In the genomic region with DNA sequence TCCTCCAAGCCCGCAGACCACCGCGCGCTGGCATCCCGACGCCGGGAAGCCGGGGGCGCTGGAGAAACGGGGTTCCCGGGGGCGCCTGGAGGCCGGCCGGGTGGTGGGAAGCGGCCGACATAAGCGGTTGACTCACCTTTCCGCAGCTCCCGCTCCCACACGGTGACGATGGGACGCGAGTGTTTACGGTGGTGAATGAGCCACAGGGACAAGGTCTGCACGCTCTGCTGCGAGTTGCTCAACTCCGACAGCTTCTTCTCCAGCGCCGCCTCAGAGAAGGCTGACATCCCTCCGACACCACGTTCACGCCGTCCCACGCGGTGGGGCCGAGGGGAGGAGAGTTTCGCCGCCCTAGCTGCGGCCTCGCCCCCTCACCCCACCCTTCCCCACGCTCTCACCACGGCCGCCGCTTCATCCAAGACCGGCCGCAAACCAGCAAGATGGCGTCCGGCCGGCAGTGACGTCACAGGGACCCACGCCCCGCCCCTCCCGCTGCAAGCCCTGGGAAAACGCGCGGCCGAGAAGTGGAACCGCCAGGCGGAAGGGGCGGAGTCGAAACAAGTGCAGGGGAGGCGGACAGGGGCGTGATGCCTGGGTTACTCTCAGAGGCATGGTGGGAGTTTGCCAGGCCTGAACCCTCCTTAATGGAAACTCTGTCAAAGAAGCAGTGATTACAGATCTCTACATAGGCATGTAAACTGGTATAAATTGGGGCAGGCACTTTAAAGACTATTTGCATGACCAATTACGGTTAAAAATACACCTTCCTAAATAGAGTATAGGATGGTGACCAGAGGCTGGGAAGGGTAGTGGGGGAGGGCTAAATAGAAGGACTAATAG, we compare ENCODE assay signal across 7 cellular contexts. TPM values are rescaled to one million over a fixed set of nuclear protein-coding genes. Genes with fewer than 3 reads are reported as not detected.
A peak's percentile ranks its signal among the peaks of the same experiment; 100 is the strongest.
DNase-seq lines count a peak whose midpoint lies in the region; ATAC-seq and TF ChIP-seq lines count a peak whose summit lies in the region.

A gene with protein sequence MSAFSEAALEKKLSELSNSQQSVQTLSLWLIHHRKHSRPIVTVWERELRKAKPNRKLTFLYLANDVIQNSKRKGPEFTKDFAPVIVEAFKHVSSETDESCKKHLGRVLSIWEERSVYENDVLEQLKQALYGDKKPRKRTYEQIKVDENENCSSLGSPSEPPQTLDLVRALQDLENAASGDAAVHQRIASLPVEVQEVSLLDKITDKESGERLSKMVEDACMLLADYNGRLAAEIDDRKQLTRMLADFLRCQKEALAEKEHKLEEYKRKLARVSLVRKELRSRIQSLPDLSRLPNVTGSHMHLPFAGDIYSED (minus strand): TSS at position 442 of the 840 bp plus-strand sequence. CDS start 155 bp downstream, at position 287.

- ATAC-seq in GM18508 (IDR thresholded peaks at IDR 0.05; ENCODE audit: insufficient read depth, unreplicated experiment) (peak; percentile 81), HG03025 (IDR thresholded peaks at IDR 0.05; ENCODE audit: low FRiP score, unreplicated experiment) (peak; percentile 93)

- DNase-seq in NCI-H2081 (lab: John Stamatoyannopoulos, UW) (peak; percentile 94), T1000 (lab: John Stamatoyannopoulos, UW) (peak; percentile 87), astrocyte of the hippocampus (ENCODE audit: low read depth, low spot score) (peak; percentile 99), hepatocyte (ENCODE audit: low spot score) (peak; percentile 98), retina (peak; percentile 98)

- peak within 1 kb of the TSS; percentile 81 for H3K4me2 ChIP-seq in hepatocyte

- H3K4me3 ChIP-seq in hepatocyte: peak within 1 kb of the TSS; percentile 90

- TF ChIP-seq CTCF in hepatocyte (IDR thresholded peaks at IDR 0.05; ENCODE audit: poor library complexity): no peak

- no peaks in the 10 kb centered on the region for H3K27me3 ChIP-seq in hepatocyte

- peaks cover 13% of the 10 kb centered on the region for H4K20me1 ChIP-seq in hepatocyte (ENCODE audit: insufficient read depth, poor library complexity, severe bottlenecking)

- H3K9me2 ChIP-seq in hepatocyte (replicated peaks; ENCODE audit: insufficient read depth): no peaks in the 10 kb centered on the region

- no peaks in the 10 kb centered on the region for H3K9me3 ChIP-seq in hepatocyte (ENCODE audit: low read depth)

- peaks cover 8% of the 10 kb centered on the region for H3K4me1 ChIP-seq in hepatocyte (ENCODE audit: insufficient read depth)

- H3K27ac ChIP-seq in hepatocyte: peak within 1 kb of the TSS; percentile 96

- H2AFZ ChIP-seq in hepatocyte: peak within 1 kb of the TSS; percentile 92

- no peaks in the 10 kb centered on the region for H3K36me3 ChIP-seq in hepatocyte (replicated peaks; ENCODE audit: insufficient read depth, low read depth)

- peaks cover 46% of the 10 kb centered on the region for H3K79me2 ChIP-seq in hepatocyte

- 2% methylated on average over 56 of the region's 64 CpGs for WGBS in hepatocyte (ENCODE audit: low lambda C conversion rate, missing lambda C conversion rate)

RNA-seq across cellular contexts. Expression of the gene that starts here (rescaled TPM):
- 65.8 and 68.0 TPM in 2 replicates for total RNA-seq in hepatocyte
- 23.3 and 23.7 TPM in 2 replicates for polyA plus RNA-seq in hepatocyte

Comparison
In these comparisons a context has a peak if more than half of its experiments do, and no peak if none do; other contexts are left out.
1. Peak in every context shown above with its lines: DNase-seq, ATAC-seq, H3K4me3 ChIP-seq and H3K27ac ChIP-seq.